26 cellular contexts compared by ENCODE assay signal in genomic region chr13:22693691-22694090, GRCh38.
"Had no signal": no experiment of that assay in that cellular context is flagged by ENCODE, and none has a peak within 500 bp of the region (broad histone marks: within the 10 kb centered on the region; RNA-seq: fewer than 3 reads in every experiment).

No MANE protein-coding gene starts in this region.

- H3K4me3 ChIP-seq: colonic mucosa, esophagus squamous epithelium, gastroesophageal sphincter, heart left ventricle, hepatocyte, left lung, lung had no signal

- H2AFZ ChIP-seq: hepatocyte had no signal

- H3K4me2 ChIP-seq: hepatocyte had no signal

- H3K79me2 ChIP-seq: hepatocyte had no signal

- H3K27ac ChIP-seq: colonic mucosa, epithelial cell of prostate, esophagus squamous epithelium, gastroesophageal sphincter, heart left ventricle, hepatocyte, left lung had no signal

- H3K4me1 ChIP-seq: colonic mucosa, esophagus squamous epithelium, gastroesophageal sphincter, heart left ventricle, left lung had no signal

- ATAC-seq: effector memory CD8-positive, alpha-beta T cell; esophagus mucosa; gastroesophageal sphincter; heart left ventricle; left cardiac atrium; left lung; left ventricle myocardium superior had no signal

- H3K4me1 Mint-ChIP-seq: endodermal cell, immature natural killer cell, memory B cell had no signal

- H3K4me3 Mint-ChIP-seq: dendritic cell treated with granulocyte-macrophage colony-stimulating factor and Interleukin-4, amounts not matched to agents 40 ng/mL and 50 ng/mL, for 4 days; effector memory CD8-positive, alpha-beta T cell; endodermal cell; immature natural killer cell; memory B cell had no signal

- DNase-seq: colonic mucosa; cortex of kidney; effector CD8-positive, alpha-beta T cell; effector memory CD8-positive, alpha-beta T cell; endodermal cell; erythroblast; esophagus squamous epithelium; foreskin fibroblast; foreskin melanocyte; heart left ventricle; hypothalamus; immature natural killer cell; islet precursor cell; left cardiac atrium; left lung; left ventricle myocardium superior; mammary epithelial cell; mesendoderm; midbrain had no signal

- H3K27me3 Mint-ChIP-seq: dendritic cell treated with granulocyte-macrophage colony-stimulating factor and Interleukin-4, amounts not matched to agents 40 ng/mL and 50 ng/mL, for 4 days; effector memory CD8-positive, alpha-beta T cell; memory B cell had no signal

- H3K27me3 ChIP-seq: colonic mucosa, esophagus squamous epithelium, gastroesophageal sphincter, heart left ventricle, hepatocyte, left lung had no signal

- H3K9me3 ChIP-seq: colonic mucosa, esophagus squamous epithelium had no signal

- H3K36me3 ChIP-seq: colonic mucosa, esophagus squamous epithelium, gastroesophageal sphincter, heart left ventricle, left lung had no signal

- H3K27ac Mint-ChIP-seq: dendritic cell treated with granulocyte-macrophage colony-stimulating factor and Interleukin-4, amounts not matched to agents 40 ng/mL and 50 ng/mL, for 4 days; effector memory CD8-positive, alpha-beta T cell; endodermal cell; immature natural killer cell; memory B cell had no signal
